Comparison of ENCODE assay signal across 9 cellular contexts in genomic region chr4:70613893-70614572, GRCh38. TPM values are rescaled to one million over a fixed set of nuclear protein-coding genes. Genes with fewer than 3 reads are reported as not detected.
DNase-seq lines count a peak whose midpoint lies in the region; ATAC-seq and TF ChIP-seq lines count a peak whose summit lies in the region.
"Had no signal": no experiment of that assay in that cellular context is flagged by ENCODE, and none has a peak within 500 bp of the region (broad histone marks: within the 10 kb centered on the region; RNA-seq: fewer than 3 reads in every experiment).

No MANE protein-coding gene starts in this region.

- H3K36me3 ChIP-seq in osteoblast (ENCODE audit: insufficient read depth, low read length), result no peaks in the 10 kb centered on the region

- TF ChIP-seq CTCF in cardiac fibroblast (IDR thresholded peaks at IDR 0.05; ENCODE audit: low read depth, low read length), result no peak
- TF ChIP-seq CTCF in osteoblast (IDR thresholded peaks at IDR 0.05; ENCODE audit: extremely low read depth, low read depth, low read length), result no peak

- no peaks in the 10 kb centered on the region for H3K9me3 ChIP-seq in osteoblast (ENCODE audit: low read depth, low read length)

- H3K4me2 ChIP-seq in osteoblast (ENCODE audit: insufficient read depth, low read length), result peak overlapping the region; percentile 84

- no peaks in the 10 kb centered on the region for H3K4me1 ChIP-seq in osteoblast (ENCODE audit: insufficient read depth, low read length)

- H3K27me3 ChIP-seq in osteoblast (ENCODE audit: insufficient read depth, low read length), result peaks cover 5% of the 10 kb centered on the region

- peak overlapping the region; percentile 81 for H2AFZ ChIP-seq in osteoblast (ENCODE audit: low read length)

- DNase-seq in cardiac fibroblast (ENCODE audit: low read depth in 2 of 2) (peak; percentile 33 to 41), osteoblast (ENCODE audit: insufficient read length, low spot score, missing footprints) (no peak), NCI-H1930 (lab: John Stamatoyannopoulos, UW) (no peak), NCI-H82 (lab: John Stamatoyannopoulos, UW) (no peak), DMS79 (lab: John Stamatoyannopoulos, UW) (no peak), T-helper 9 cell (no peak)
- DNase-seq: T-helper 1 cell had no signal

- peak; percentile 37 for ATAC-seq in GM18867 (IDR thresholded peaks at IDR 0.05; ENCODE audit: unreplicated experiment)
- peak; percentile 29 for ATAC-seq in HG02840 (IDR thresholded peaks at IDR 0.05; ENCODE audit: low FRiP score, unreplicated experiment)

- H3K27ac ChIP-seq in osteoblast (ENCODE audit: low read depth, low read length), result no peak overlapping the region

- no peaks in the 10 kb centered on the region for H4K20me1 ChIP-seq in osteoblast (ENCODE audit: insufficient read depth, low read length)

- no peaks in the 10 kb centered on the region for H3K79me2 ChIP-seq in osteoblast (ENCODE audit: insufficient read depth, low read length)

- H3K4me3 ChIP-seq in cardiac fibroblast (replicated peaks in 1 of 2; ENCODE audit: low read depth in 2 of 2, low read length in 2 of 2), result peak overlapping the region in 1 of 2 donors; percentile 22
- H3K4me3 ChIP-seq in osteoblast (ENCODE audit: insufficient read depth, low read length), result peak overlapping the region; percentile 67

RNA-seq across cellular contexts. Expression of gene ENAM, which starts 14.5 kb away (rescaled TPM):
- total RNA-seq in osteoblast, result not detected in 2 replicates

RNA-seq across cellular contexts. Expression of gene AMBN, which starts 22.0 kb away (rescaled TPM):
- not detected in 2 replicates for total RNA-seq in osteoblast

RNA-seq across cellular contexts. Expression of gene JCHAIN, which starts 52.3 kb away (rescaled TPM):
- 2.2 and 2.9 TPM in 2 replicates for total RNA-seq in osteoblast

Comparison
In these comparisons a context has a peak if more than half of its experiments do, and no peak if none do; other contexts are left out.
1. DNase-seq: peak in cardiac fibroblast (2 of 2); none in osteoblast (single experiment), NCI-H1930 (0 of 2), NCI-H82 (single experiment), DMS79 (single experiment) and T-helper 9 cell (single experiment).